ENCODE assay signal across 21 cellular contexts in the genomic region with DNA sequence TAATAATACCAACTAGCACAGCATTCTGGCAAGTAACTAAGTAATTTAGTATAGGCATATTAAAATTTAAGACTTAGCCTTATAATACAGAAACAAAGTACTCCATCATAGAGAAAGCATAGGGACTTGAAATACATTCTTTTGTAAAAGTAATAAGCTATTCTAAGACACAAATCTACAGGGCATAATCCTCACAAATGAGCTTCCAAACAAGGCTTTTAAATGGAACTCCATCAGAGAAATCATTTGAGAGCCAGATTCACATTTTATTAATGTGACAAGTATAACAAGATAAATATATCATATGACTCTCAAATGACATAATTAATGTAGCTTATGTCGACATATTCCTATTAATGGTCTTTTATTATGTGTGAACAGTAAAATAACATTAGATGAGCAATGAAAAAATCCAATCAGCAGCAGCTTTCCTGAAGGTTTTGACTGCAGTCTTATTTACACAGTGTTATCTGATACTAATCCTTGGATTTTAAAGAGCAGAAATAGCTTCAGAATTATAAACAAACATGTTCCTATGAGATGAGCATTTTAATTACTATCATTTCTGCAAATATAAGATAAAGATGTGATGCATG.
DNase-seq lines count a peak whose midpoint lies in the region; ATAC-seq, FAIRE-seq and TF ChIP-seq lines count a peak whose summit lies in the region.
"Had no signal": no experiment of that assay in that cellular context is flagged by ENCODE, and none has a peak within 500 bp of the region (broad histone marks: within the 10 kb centered on the region; RNA-seq: fewer than 3 reads in every experiment).

No MANE protein-coding gene starts in this region.

- ATAC-seq in GM19023 (IDR thresholded peaks at IDR 0.05; ENCODE audit: unreplicated experiment) = no peak
- ATAC-seq: body of pancreas, heart right ventricle, left cardiac atrium, T-cell, upper lobe of right lung had no signal

- TF ChIP-seq CTCF in mesothelial cell of epicardium (IDR thresholded peaks at IDR 0.05; ENCODE audit: unreplicated experiment) = no peak

- H3K36me3 Mint-ChIP-seq in mesothelial cell of epicardium = no peaks in the 10 kb centered on the region
- H3K36me3 Mint-ChIP-seq: CD4-positive, CD25-positive, alpha-beta regulatory T cell; T-cell had no signal

- H3K4me3 Mint-ChIP-seq in mesothelial cell of epicardium = no peak overlapping the region
- H3K4me3 Mint-ChIP-seq: T-cell had no signal

- intact Hi-C loops in posterior cingulate gyrus (cut with DNase I) = no loop called here

- H3K9me3 Mint-ChIP-seq in mesothelial cell of epicardium = no peaks in the 10 kb centered on the region
- H3K9me3 Mint-ChIP-seq: CD4-positive, CD25-positive, alpha-beta regulatory T cell; T-cell had no signal

- no peaks in the 10 kb centered on the region for H3K27me3 Mint-ChIP-seq in mesothelial cell of epicardium (ENCODE audit: low read depth)

- no peak for FAIRE-seq in frontal cortex (lab: Jason Lieb, UNC)
- FAIRE-seq: GM18507 had no signal

- DNase-seq in NCI-H1092 treated with DMSO at 0.1 percent for 48 hours (lab: John Stamatoyannopoulos, UW) = peak; percentile 27
- no peak for DNase-seq in NCI-H1092 (lab: John Stamatoyannopoulos, UW)
- peak; percentile 5 for DNase-seq in NCI-H1417 treated with DMSO at 0.1 percent for 48 hours (lab: John Stamatoyannopoulos, UW)
- peak; percentile 66 for DNase-seq in NCI-H82 treated with DMSO at 0.1 percent for 48 hours (lab: John Stamatoyannopoulos, UW; ENCODE audit: unreplicated experiment)
- DNase-seq in mesothelial cell of epicardium (ENCODE audit: low spot score in 2 of 2, unreplicated experiment in 2 of 2) = no peak
- no peak for DNase-seq in posterior cingulate gyrus
- DNase-seq in frontal cortex (ENCODE audit: low spot score in 2 of 2) = no peak
- DNase-seq: 8988T; activated gamma-delta T cell; body of pancreas; CD4-positive, CD25-positive, alpha-beta regulatory T cell; GDM1; GM23248; heart right ventricle; left cardiac atrium; Peyer's patch; substantia nigra; T-cell; upper lobe of right lung had no signal

- peaks cover 49% of the 10 kb centered on the region for H3K4me1 Mint-ChIP-seq in mesothelial cell of epicardium

- H3K27ac Mint-ChIP-seq in mesothelial cell of epicardium = peak overlapping the region; percentile 25
- H3K27ac Mint-ChIP-seq: CD4-positive, CD25-positive, alpha-beta regulatory T cell; T-cell had no signal

Comparison
In these comparisons a context has a peak if more than half of its experiments do, and no peak if none do; other contexts are left out.
1. DNase-seq: peak in NCI-H1092 treated with DMSO at 0.1 percent for 48 hours (single experiment), NCI-H1417 treated with DMSO at 0.1 percent for 48 hours (single experiment) and NCI-H82 treated with DMSO at 0.1 percent for 48 hours (single experiment); none in NCI-H1092 (single experiment), mesothelial cell of epicardium (0 of 2), posterior cingulate gyrus (0 of 10) and frontal cortex (0 of 2).